Comparison of ENCODE assay signal across 12 cellular contexts in genomic region chr17:65407017-65407416, GRCh38.
"Had no signal": no experiment of that assay in that cellular context is flagged by ENCODE, and none has a peak within 500 bp of the region (broad histone marks: within the 10 kb centered on the region; RNA-seq: fewer than 3 reads in every experiment).

No MANE protein-coding gene starts in this region.

- H3K27ac ChIP-seq: colonic mucosa, gastroesophageal sphincter, lower lobe of right lung, spleen, testis had no signal

- H3K36me3 ChIP-seq: colonic mucosa, gastroesophageal sphincter, lower lobe of right lung, spleen had no signal

- DNase-seq: activated CD4-positive, CD25-positive, alpha-beta regulatory T cell treated with anti-CD3 and anti-CD28 coated beads, Interleukin-2, amount 50 U/mL, for 72 hours; activated naive CD4-positive, alpha-beta T cell treated with anti-CD3 and anti-CD28 coated beads, Interleukin-2, amount 10 ng/mL, durations not matched to agents 7 days and 5 days; colonic mucosa; left colon; lower lobe of right lung; occipital lobe; right cardiac atrium; spleen; stimulated activated naive CD8-positive, alpha-beta T cell treated with anti-CD3 and anti-CD28 coated beads, Interleukin-15, amount 100 ng/mL, for 72 hours; T-helper 1 cell; testis had no signal

- H3K4me1 ChIP-seq: gastroesophageal sphincter, lower lobe of right lung, spleen, testis had no signal

- H3K27me3 ChIP-seq: colonic mucosa, testis had no signal

- ATAC-seq: gastroesophageal sphincter; lower lobe of right lung; right cardiac atrium; stimulated activated naive CD8-positive, alpha-beta T cell treated with anti-CD3 and anti-CD28 coated beads, Interleukin-15, amount 100 ng/mL, for 72 hours had no signal

- H3K4me3 ChIP-seq: colonic mucosa, gastroesophageal sphincter, lower lobe of right lung, spleen, testis had no signal

- H3K9me3 ChIP-seq: colonic mucosa, lower lobe of right lung, testis had no signal
